In genomic region chr2:3519255-3520190, GRCh38 we compare ENCODE assay signal across 8 cellular contexts. TPM values are rescaled to one million over a fixed set of nuclear protein-coding genes. Genes with fewer than 3 reads are reported as not detected.
DNase-seq lines count a peak whose midpoint lies in the region; ATAC-seq and TF ChIP-seq lines count a peak whose summit lies in the region.

ADI1 (minus strand) TSS chr2:3519531; CDS start chr2:3519487, 44 bp downstream.

- H3K27me3 Mint-ChIP-seq in activated T-helper 17 cell treated with anti-CD3 and anti-CD28 coated beads, Interleukin-2, amount 50 U/mL, for 72 hours: no peaks in the 10 kb centered on the region
- H3K27me3 Mint-ChIP-seq in natural killer cell treated with Interleukin-12 subunit alpha and Interleukin-12 subunit beta and Interleukin-15 and Interleukin-18, amount 100 ng/mL, for 72 hours: no peaks in the 10 kb centered on the region
- no peaks in the 10 kb centered on the region for H3K27me3 Mint-ChIP-seq in stimulated activated naive CD8-positive, alpha-beta T cell treated with anti-CD3 and anti-CD28 coated beads, Interleukin-15, Interleukin-2, amounts not matched to agents 100 ng/mL and 50 ng/mL, for 24 hours

- TF ChIP-seq CTCF in Peyer's patch (IDR thresholded peaks at IDR 0.05): no peak

- H3K9me3 ChIP-seq in HUES48 (ENCODE audit: control insufficient read depth, insufficient read depth, low read length) (no peaks in the 10 kb centered on the region; the same call in 1 of the 2 replicates), Peyer's patch (no peaks in the 10 kb centered on the region)

- H3K9ac ChIP-seq in HUES48 (ENCODE audit: low read depth, low read length): peak within 1 kb of the TSS; percentile 73

- peak within 1 kb of the TSS; percentile 84 for H3K4me3 Mint-ChIP-seq in activated T-helper 17 cell treated with anti-CD3 and anti-CD28 coated beads, Interleukin-2, amount 50 U/mL, for 72 hours
- peak within 1 kb of the TSS; percentile 94 for H3K4me3 Mint-ChIP-seq in natural killer cell treated with Interleukin-12 subunit alpha and Interleukin-12 subunit beta and Interleukin-15 and Interleukin-18, amount 100 ng/mL, for 72 hours
- peak within 1 kb of the TSS; percentile 93 for H3K4me3 Mint-ChIP-seq in stimulated activated naive CD8-positive, alpha-beta T cell treated with anti-CD3 and anti-CD28 coated beads, Interleukin-15, Interleukin-2, amounts not matched to agents 100 ng/mL and 50 ng/mL, for 24 hours

- H3K27ac ChIP-seq in HUES48 (ENCODE audit: low read depth, low read length) (peak within 1 kb of the TSS; percentile 99), Peyer's patch (peak within 1 kb of the TSS; percentile 92 to 99 (median 98))

- peak; percentile 70 to 73 for TF ChIP-seq POLR2A in Peyer's patch (IDR thresholded peaks at IDR 0.05)

- H3K9me3 Mint-ChIP-seq in activated T-helper 17 cell treated with anti-CD3 and anti-CD28 coated beads, Interleukin-2, amount 50 U/mL, for 72 hours: peaks cover 4% of the 10 kb centered on the region
- H3K9me3 Mint-ChIP-seq in natural killer cell treated with Interleukin-12 subunit alpha and Interleukin-12 subunit beta and Interleukin-15 and Interleukin-18, amount 100 ng/mL, for 72 hours: no peaks in the 10 kb centered on the region
- H3K9me3 Mint-ChIP-seq in stimulated activated naive CD8-positive, alpha-beta T cell treated with anti-CD3 and anti-CD28 coated beads, Interleukin-15, Interleukin-2, amounts not matched to agents 100 ng/mL and 50 ng/mL, for 24 hours: peaks cover 6% of the 10 kb centered on the region

- peaks cover 18% of the 10 kb centered on the region for H3K4me1 Mint-ChIP-seq in activated T-helper 17 cell treated with anti-CD3 and anti-CD28 coated beads, Interleukin-2, amount 50 U/mL, for 72 hours
- peaks cover 19 to 33% of the 10 kb centered on the region in 2 donors for H3K4me1 Mint-ChIP-seq in natural killer cell treated with Interleukin-12 subunit alpha and Interleukin-12 subunit beta and Interleukin-15 and Interleukin-18, amount 100 ng/mL, for 72 hours (ENCODE audit: low read depth in 2 of 2)
- H3K4me1 Mint-ChIP-seq in stimulated activated naive CD8-positive, alpha-beta T cell treated with anti-CD3 and anti-CD28 coated beads, Interleukin-15, Interleukin-2, amounts not matched to agents 100 ng/mL and 50 ng/mL, for 24 hours (ENCODE audit: low read depth): peaks cover 31% of the 10 kb centered on the region

- H3K27ac Mint-ChIP-seq in activated T-helper 17 cell treated with anti-CD3 and anti-CD28 coated beads, Interleukin-2, amount 50 U/mL, for 72 hours: peak within 1 kb of the TSS; percentile 90
- peak within 1 kb of the TSS; percentile 80 to 91 for H3K27ac Mint-ChIP-seq in natural killer cell treated with Interleukin-12 subunit alpha and Interleukin-12 subunit beta and Interleukin-15 and Interleukin-18, amount 100 ng/mL, for 72 hours
- H3K27ac Mint-ChIP-seq in stimulated activated naive CD8-positive, alpha-beta T cell treated with anti-CD3 and anti-CD28 coated beads, Interleukin-15, Interleukin-2, amounts not matched to agents 100 ng/mL and 50 ng/mL, for 24 hours: peak within 1 kb of the TSS; percentile 91

- H3K36me3 ChIP-seq in HUES48 (ENCODE audit: control insufficient read depth, insufficient read depth, low read length) (no peaks in the 10 kb centered on the region), Peyer's patch (peaks cover 0 to 9% (median 0%) of the 10 kb centered on the region in 3 donors)

- DNase-seq in DMS53 treated with DMSO at 0.1 percent for 48 hours (lab: John Stamatoyannopoulos, UW; ENCODE audit: unreplicated experiment): peak; percentile 30
- DNase-seq in Peyer's patch: peak; percentile 78 to 89 (median 85)
- DNase-seq in fibroblast of peridontal ligament (ENCODE audit: extremely low read depth): peak; percentile 62
- DNase-seq in natural killer cell treated with Interleukin-12 subunit alpha and Interleukin-12 subunit beta and Interleukin-15 and Interleukin-18, amount 100 ng/mL, for 72 hours (ENCODE audit: low spot score): peak; percentile 90

- H3K4me3 ChIP-seq in HUES48 (ENCODE audit: low read depth, low read length) (peak within 1 kb of the TSS; percentile 72), Peyer's patch (peak within 1 kb of the TSS; percentile 72 to 92 (median 78))

- H3K4me1 ChIP-seq in HUES48 (ENCODE audit: control insufficient read depth, insufficient read depth, low read length) (peaks cover 10% of the 10 kb centered on the region; the same call in 1 of the 2 replicates), Peyer's patch (peaks cover 0 to 15% (median 3%) of the 10 kb centered on the region in 4 donors)

- H3K27me3 ChIP-seq in HUES48 (ENCODE audit: control insufficient read depth, insufficient read depth, low read length) (peaks cover 12% of the 10 kb centered on the region; the same call in 1 of the 2 replicates), Peyer's patch (no peaks in the 10 kb centered on the region)

- ATAC-seq in GM21447 (IDR thresholded peaks at IDR 0.05; ENCODE audit: unreplicated experiment): peak; percentile 61
- peak; percentile 84 for ATAC-seq in activated T-helper 17 cell treated with anti-CD3 and anti-CD28 coated beads, Interleukin-2, amount 50 U/mL, for 72 hours (replicated peaks)
- peak; percentile 85 to 86 for ATAC-seq in natural killer cell treated with Interleukin-12 subunit alpha and Interleukin-12 subunit beta and Interleukin-15 and Interleukin-18, amount 100 ng/mL, for 72 hours

- H3K36me3 Mint-ChIP-seq in activated T-helper 17 cell treated with anti-CD3 and anti-CD28 coated beads, Interleukin-2, amount 50 U/mL, for 72 hours (ENCODE audit: low read depth): peaks cover 8% of the 10 kb centered on the region
- H3K36me3 Mint-ChIP-seq in natural killer cell treated with Interleukin-12 subunit alpha and Interleukin-12 subunit beta and Interleukin-15 and Interleukin-18, amount 100 ng/mL, for 72 hours: peaks cover 13% of the 10 kb centered on the region
- H3K36me3 Mint-ChIP-seq in stimulated activated naive CD8-positive, alpha-beta T cell treated with anti-CD3 and anti-CD28 coated beads, Interleukin-15, Interleukin-2, amounts not matched to agents 100 ng/mL and 50 ng/mL, for 24 hours (ENCODE audit: low read depth): peaks cover 7% of the 10 kb centered on the region

RNA-seq across cellular contexts. Expression of gene ADI1, which starts in this region (rescaled TPM):
- 100 to 1,000 TPM in 1 of 4 donors, 10 to 100 TPM in 3; 43.7 to 207 (median 71.0) TPM for total RNA-seq in Peyer's patch
- 10 to 100 TPM; 25.8 to 26.0 TPM for total RNA-seq in activated T-helper 17 cell treated with anti-CD3 and anti-CD28 coated beads, Interleukin-2, amount 50 U/mL, for 72 hours
- 10 to 100 TPM; 23.6 to 24.7 TPM for total RNA-seq in natural killer cell treated with Interleukin-12 subunit alpha and Interleukin-12 subunit beta and Interleukin-15 and Interleukin-18, amount 100 ng/mL, for 72 hours

Comparison
In these comparisons a context has a peak if more than half of its experiments do, and no peak if none do; other contexts are left out.
1. Peak in every context shown above with its lines: DNase-seq, ATAC-seq, H3K4me3 ChIP-seq and H3K27ac ChIP-seq.
2. DNase-seq: peak in every context shown above with its lines; median percentile 90 in natural killer cell treated with Interleukin-12 subunit alpha and Interleukin-12 subunit beta and Interleukin-15 and Interleukin-18, amount 100 ng/mL, for 72 hours; 85 in Peyer's patch; 62 in fibroblast of peridontal ligament; 30 in DMS53 treated with DMSO at 0.1 percent for 48 hours.